Comparison of ENCODE assay signal across 11 cellular contexts in the genomic region with DNA sequence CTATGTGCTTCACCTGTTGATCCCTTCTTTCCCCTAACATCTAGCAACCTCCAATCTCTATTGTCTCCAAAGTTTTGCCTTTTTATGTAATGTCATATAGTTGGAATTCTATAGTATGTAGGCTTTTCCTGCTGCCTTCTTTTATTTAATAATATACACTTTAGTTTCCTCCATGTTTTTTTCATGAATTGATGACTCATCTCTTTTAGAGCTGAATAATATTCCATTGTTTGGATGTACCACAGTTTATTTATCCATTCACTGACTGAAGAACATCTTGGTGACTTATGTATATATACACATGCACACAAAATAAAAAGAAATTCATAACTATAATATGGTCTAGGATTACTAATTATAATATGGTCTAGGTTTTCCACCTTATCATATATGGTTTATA.
"Had no signal": no experiment of that assay in that cellular context is flagged by ENCODE, and none has a peak within 500 bp of the region (broad histone marks: within the 10 kb centered on the region; RNA-seq: fewer than 3 reads in every experiment).

No MANE protein-coding gene starts in this region.

- H3K9me3 ChIP-seq: HAP-1 had no signal

- ATAC-seq: GM23338, HCT116 had no signal

- H3K36me3 ChIP-seq: HAP-1 had no signal

- H3K9ac ChIP-seq: GM23248 had no signal

- DNase-seq: GM23248, GOT3, H7, H9, HCEC 1CT, HFFc6 had no signal

- H2AFZ ChIP-seq: GM23248, GM23338 had no signal

- H3K4me3 ChIP-seq: GM23248, GM23338, HAP-1 had no signal

- H3K27ac ChIP-seq: GM23248 had no signal

- H3K4me1 ChIP-seq: HAP-1 had no signal

- FAIRE-seq: H1, H54 had no signal

- H3K4me2 ChIP-seq: GM23338 had no signal
